In genomic region chr1:86395771-86396502, GRCh38 we compare ENCODE assay signal across 8 cellular contexts.
A peak's percentile ranks its signal among the peaks of the same experiment; 100 is the strongest.
DNase-seq lines count a peak whose midpoint lies in the region; ATAC-seq lines count a peak whose summit lies in the region.

Gene ODF2L, minus strand, starts transcription at chr1:86396323. Its CDS starts 9,296 bp downstream, at chr1:86387027.

- DNase-seq in NCI-H2081 (lab: John Stamatoyannopoulos, UW) (peak; percentile 76 to 84), T1000 (lab: John Stamatoyannopoulos, UW) (peak; percentile 74), astrocyte of the hippocampus (ENCODE audit: low read depth, low spot score) (peak; percentile 95), hepatic stellate cell (ENCODE audit: low spot score) (peak; percentile 80), retina (peak; percentile 92), 8988T (no peak)

- peak; percentile 96 for ATAC-seq in GM18508 (IDR thresholded peaks at IDR 0.05; ENCODE audit: insufficient read depth, unreplicated experiment)
- ATAC-seq in HG03025 (IDR thresholded peaks at IDR 0.05; ENCODE audit: low FRiP score, unreplicated experiment), result peak; percentile 100
